Comparison of ENCODE assay signal across 2 cellular contexts in genomic region chr7:1850111-1850975, GRCh38.
TF ChIP-seq lines count a peak whose summit lies in the region.

No MANE protein-coding gene starts in this region.

TF ChIP-seq in H1, 55 proteins besides CTCF, POLR2A, EP300 and RAD21:
- no peak for TF ChIP-seq E2F6 (IDR thresholded peaks at IDR 0.05)
TF ChIP-seq in H1: peak in this region for 0.

TF ChIP-seq in SK-N-SH, 30 proteins besides CTCF, POLR2A, EP300 and RAD21:
- TF ChIP-seq TCF12 (IDR thresholded peaks at IDR 0.05), result no peak
- TF ChIP-seq FOXJ3 (CRISPR knock-in tag; IDR thresholded peaks at IDR 0.05), result no peak
- TF ChIP-seq TEAD4 (IDR thresholded peaks at IDR 0.05; ENCODE audit: borderline replicate concordance, insufficient read depth), result no peak
- no peak for TF ChIP-seq EZH2phosphoT487 (IDR thresholded peaks at IDR 0.05; ENCODE audit: borderline replicate concordance, low read depth)
- TF ChIP-seq SMC3 (IDR thresholded peaks at IDR 0.05; ENCODE audit: low read depth, low read length), result no peak
- TF ChIP-seq MXI1 (IDR thresholded peaks at IDR 0.05; ENCODE audit: low read depth, low read length), result no peak
- TF ChIP-seq FOXM1 (IDR thresholded peaks at IDR 0.05; ENCODE audit: low read depth), result no peak
- TF ChIP-seq NRF1 (IDR thresholded peaks at IDR 0.05; ENCODE audit: low read depth, low read length), result no peak
- no peak for TF ChIP-seq USF1 (IDR thresholded peaks at IDR 0.05; ENCODE audit: borderline replicate concordance, low read depth)
- TF ChIP-seq ZBTB33 (IDR thresholded peaks at IDR 0.05; ENCODE audit: borderline replicate concordance, low read depth), result no peak
- TF ChIP-seq PBX3 (IDR thresholded peaks at IDR 0.05), result no peak
- no peak for TF ChIP-seq NFIC (IDR thresholded peaks at IDR 0.05; ENCODE audit: borderline replicate concordance)
- TF ChIP-seq GATA2 (CRISPR knock-in tag; IDR thresholded peaks at IDR 0.05), result no peak
